Comparison of ENCODE assay signal across 8 cellular contexts in the genomic region with DNA sequence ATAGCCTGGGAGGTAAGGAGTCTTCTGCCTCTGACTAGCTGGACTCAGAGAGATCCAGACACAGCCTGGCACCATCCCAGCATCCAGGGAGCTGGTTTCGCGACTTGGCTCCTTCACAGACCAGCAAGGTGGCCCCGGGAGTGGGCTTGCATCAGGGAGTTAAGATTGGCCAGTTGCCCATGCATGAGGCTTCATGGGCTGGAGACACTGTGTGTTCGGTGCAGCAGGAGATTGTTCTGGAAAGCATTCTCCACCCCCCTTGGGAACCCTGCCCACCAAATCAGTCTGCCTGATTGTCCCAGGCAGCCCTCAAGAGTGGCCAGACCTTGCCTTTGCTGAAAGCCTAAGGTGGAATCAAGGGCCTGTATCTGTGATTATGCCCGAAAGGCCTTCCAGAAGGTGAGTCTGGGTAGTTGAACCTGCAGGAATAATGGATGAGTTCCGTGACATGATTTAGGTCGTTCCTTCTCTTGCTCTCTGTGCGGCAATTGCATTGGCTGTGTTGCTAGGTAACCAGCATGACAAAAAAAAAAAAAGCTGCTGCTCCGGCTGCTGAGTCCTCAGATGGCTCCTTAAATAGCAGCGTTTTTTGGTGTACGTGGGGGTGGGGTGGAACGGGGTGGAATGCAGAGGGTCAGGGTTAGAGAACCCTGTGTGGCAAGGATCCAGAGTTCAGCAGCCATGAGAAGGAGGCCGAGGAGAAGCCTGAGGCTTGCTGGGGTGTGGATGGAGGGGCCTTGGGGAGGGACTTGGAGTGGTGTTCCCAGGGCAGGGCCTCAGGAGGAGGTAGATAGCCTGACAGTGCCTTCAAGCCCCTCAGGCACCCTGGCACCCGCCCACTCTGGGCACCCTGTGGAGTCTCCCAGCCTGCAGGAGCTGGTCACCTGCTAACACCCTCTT.
DNase-seq lines count a peak whose midpoint lies in the region; FAIRE-seq and TF ChIP-seq lines count a peak whose summit lies in the region.

No MANE protein-coding gene starts in this region.

- DNase-seq in LHCN-M2 (ENCODE audit: low read depth) (peak; percentile 44), stomach (no peak), GM12892 (ENCODE audit: insufficient read length) (no peak), SHP77 treated with DMSO at 0.1 percent for 48 hours (lab: John Stamatoyannopoulos, UW) (no peak), small intestine (no peak), foreskin melanocyte (no peak)

- TF ChIP-seq EP300 in stomach (IDR thresholded peaks at IDR 0.05) = no peak

- no peak for TF ChIP-seq POLR2A in stomach (IDR thresholded peaks at IDR 0.05)
- TF ChIP-seq POLR2A in GM12892 (IDR thresholded peaks at IDR 0.05; ENCODE audit: low read depth, low read length) = no peak

- H3K36me3 ChIP-seq in iPS-20b (ENCODE audit: insufficient read depth, low read depth, low read length) = peaks cover 9% of the 10 kb centered on the region; the same call in 1 of the 2 replicates
- H3K36me3 ChIP-seq in stomach = peaks cover 11 to 64% (median 54%) of the 10 kb centered on the region in 4 donors
- peaks cover 3 to 25% of the 10 kb centered on the region in 2 donors for H3K36me3 ChIP-seq in small intestine (ENCODE audit: control insufficient read depth in 2 of 2, insufficient read depth in 2 of 2, low read length in 2 of 2)

- WGBS in stomach, 5 donors = 33 to 64% (median 58%) methylated on average over 14 of the region's 14 CpGs
- WGBS in small intestine, 3 donors = 65 to 81% (median 80%) methylated on average over 14 of the region's 14 CpGs

- FAIRE-seq in GM12892 (lab: Jason Lieb, UNC) (no peak), small intestine (lab: Jason Lieb, UNC) (no peak)

- intact Hi-C loops in stomach (cut with DNase I; ENCODE audit: low total_unique reads) = no loop called here

- TF ChIP-seq CTCF in stomach (IDR thresholded peaks at IDR 0.05) = no peak

- peak overlapping the region; percentile 14; the same call in 1 of the 2 replicates for H3K9ac ChIP-seq in iPS-20b (ENCODE audit: low read depth, low read length)

- H3K4me3 ChIP-seq in iPS-20b (ENCODE audit: low read length) (no peak overlapping the region), stomach (no peak overlapping the region), small intestine (ENCODE audit: low read depth in 1 of 2, low read length in 2 of 2) (no peak overlapping the region)

- H3K27ac ChIP-seq in angular gyrus (ENCODE audit: low read depth, low read length) (peak overlapping the region; percentile 88), iPS-20b (ENCODE audit: low read length) (no peak overlapping the region), stomach (peak overlapping the region in 4 of 5 donors; percentile 56 to 87 (median 77)), small intestine (ENCODE audit: low read depth in 1 of 2, low read length in 1 of 2) (peak overlapping the region in 1 of 2 donors; percentile 68)

- H3K27me3 ChIP-seq in iPS-20b (ENCODE audit: insufficient read depth, low read length) (no peaks in the 10 kb centered on the region), stomach (no peaks in the 10 kb centered on the region), small intestine (ENCODE audit: control insufficient read depth in 2 of 2, insufficient read depth in 2 of 2, low read length in 2 of 2) (no peaks in the 10 kb centered on the region)

- no peaks in the 10 kb centered on the region for H3K9me3 ChIP-seq in iPS-20b (ENCODE audit: insufficient read depth, low read depth, low read length)
- H3K9me3 ChIP-seq in stomach = no peaks in the 10 kb centered on the region
- no peaks in the 10 kb centered on the region for H3K9me3 ChIP-seq in small intestine (ENCODE audit: control insufficient read depth, low read depth)

- H3K4me1 ChIP-seq in iPS-20b (ENCODE audit: insufficient read depth, low read length) (peaks cover 11% of the 10 kb centered on the region; the same call in 1 of the 2 replicates), stomach (peaks cover 8 to 75% (median 40%) of the 10 kb centered on the region in 4 donors), small intestine (ENCODE audit: control insufficient read depth in 2 of 2, insufficient read depth in 1 of 2, low read depth in 1 of 2, low read length in 1 of 2) (no peaks in the 10 kb centered on the region)
